In genomic region chr5:9533096-9533495, GRCh38 we compare ENCODE assay signal across 22 cellular contexts. TPM values are rescaled to one million over a fixed set of nuclear protein-coding genes. Genes with fewer than 3 reads are reported as not detected.
DNase-seq lines count a peak whose midpoint lies in the region; ATAC-seq and TF ChIP-seq lines count a peak whose summit lies in the region.
"Had no signal": no experiment of that assay in that cellular context is flagged by ENCODE, and none has a peak within 500 bp of the region (broad histone marks: within the 10 kb centered on the region; RNA-seq: fewer than 3 reads in every experiment).

No MANE protein-coding gene starts in this region.

- H3K27me3 ChIP-seq in KMS-11 (ENCODE audit: insufficient read depth, low read depth) (no peaks in the 10 kb centered on the region), spleen (replicated peaks in 1 of 7) (no peaks in the 10 kb centered on the region)
- H3K27me3 ChIP-seq: SJCRH30, vagina had no signal

- no peak overlapping the region for H2AFZ ChIP-seq in KMS-11 (ENCODE audit: low read depth)

- H3K27ac ChIP-seq in KMS-11 (peak overlapping the region; percentile 18; the same call in 1 of the 2 replicates), spleen (peak overlapping the region in 5 of 8 donors; percentile 23 to 46 (median 40))
- H3K27ac ChIP-seq: HL-60, SJCRH30, thoracic aorta, vagina had no signal

- no peak for TF ChIP-seq POLR2A in spleen (IDR thresholded peaks at IDR 0.05)

- TF ChIP-seq CTCF in KMS-11 (conservative IDR thresholded peaks at IDR 0.05; ENCODE audit: low read depth, low read length) (no peak), spleen (IDR thresholded peaks at IDR 0.05 in 8 of 11, conservative IDR thresholded peaks at IDR 0.05 in 3 of 11) (no peak)

- 62 to 83% (median 77%) methylated on average over 4 of the region's 4 CpGs for WGBS in spleen, 5 donors

- ATAC-seq in HG02938 (IDR thresholded peaks at IDR 0.05; ENCODE audit: unreplicated experiment) (no peak), GM19397 (IDR thresholded peaks at IDR 0.05; ENCODE audit: unreplicated experiment) (no peak)
- ATAC-seq: Panc1; stimulated activated naive CD8-positive, alpha-beta T cell treated with anti-CD3 and anti-CD28 coated beads, Interleukin-15, Interleukin-2, amounts not matched to agents 100 U/mL and 50 U/mL, for 24 hours had no signal

- no peaks in the 10 kb centered on the region for H3K79me2 ChIP-seq in KMS-11 (ENCODE audit: insufficient read depth, low read depth)

- no peak overlapping the region for H3K9ac ChIP-seq in KMS-11

- intact Hi-C loops in spleen (cut with DNase I; ENCODE audit: low total_unique reads): no loop called here

- H3K4me1 ChIP-seq in KMS-11 (ENCODE audit: low read depth, poor library complexity, severe bottlenecking) (peaks cover 80% of the 10 kb centered on the region), spleen (peaks cover 0 to 8% (median 0%) of the 10 kb centered on the region in 6 donors)
- H3K4me1 ChIP-seq: SJCRH30, vagina had no signal

- DNase-seq in fibroblast of peridontal ligament (ENCODE audit: extremely low read depth) (peak; percentile 68), iris pigment epithelial cell (ENCODE audit: low read depth) (peak; percentile 42), spleen (no peak), NCI-H524 (lab: John Stamatoyannopoulos, UW) (no peak)
- DNase-seq: activated CD4-positive, CD25-positive, alpha-beta regulatory T cell treated with anti-CD3 and anti-CD28 coated beads, Interleukin-2, amount 50 U/mL, for 72 hours; activated naive CD4-positive, alpha-beta T cell; activated T-cell treated with anti-CD3 and anti-CD28 coated beads, Interleukin-2, amount 50 U/mL, for 24 hours; H9; NCI-H1417; NCI-H2107; NCI-H446 treated with DMSO at 0.1 percent for 48 hours; nucleus accumbens; SJCRH30; stimulated activated naive CD8-positive, alpha-beta T cell treated with anti-CD3 and anti-CD28 coated beads, Interleukin-15, Interleukin-2, amounts not matched to agents 100 U/mL and 50 U/mL, for 24 hours had no signal

- H3K36me3 ChIP-seq in KMS-11 (ENCODE audit: insufficient read depth) (no peaks in the 10 kb centered on the region), spleen (no peaks in the 10 kb centered on the region)
- H3K36me3 ChIP-seq: SJCRH30, thoracic aorta, vagina had no signal

- H4K20me1 ChIP-seq in KMS-11 (ENCODE audit: insufficient read depth): no peaks in the 10 kb centered on the region

- H3K4me3 ChIP-seq in KMS-11 (IDR thresholded peaks at IDR 0.05; ENCODE audit: insufficient read depth, low read depth, low read length) (no peak overlapping the region), spleen (no peak overlapping the region)
- H3K4me3 ChIP-seq: SJCRH30, thoracic aorta, vagina had no signal

- no peaks in the 10 kb centered on the region for H3K9me3 ChIP-seq in spleen
- H3K9me3 ChIP-seq: SJCRH30, thoracic aorta, vagina had no signal

- peak overlapping the region; percentile 44 for H3K4me2 ChIP-seq in KMS-11

RNA-seq across cellular contexts. Expression of gene SEMA5A, which starts 12.8 kb away (rescaled TPM):
- total RNA-seq in spleen: 10 to 100 TPM in 5 of 7 donors, 1 to 10 TPM in 2; 6.8 to 30.9 (median 18.6) TPM
- 1 to 10 TPM; 1.4 to 2.3 (median 2.1) TPM for polyA plus RNA-seq in spleen
- total RNA-seq: activated CD8-positive, alpha-beta memory T cell treated with anti-CD3 and anti-CD28 coated beads for 36 hours; SJCRH30 had no signal

Comparison
In these comparisons a context has a peak if more than half of its experiments do, and no peak if none do; other contexts are left out.
1. DNase-seq: peak in fibroblast of peridontal ligament (single experiment) and iris pigment epithelial cell (single experiment); none in spleen (single experiment) and NCI-H524 (0 of 2).